18 cellular contexts compared by ENCODE assay signal in the genomic region with DNA sequence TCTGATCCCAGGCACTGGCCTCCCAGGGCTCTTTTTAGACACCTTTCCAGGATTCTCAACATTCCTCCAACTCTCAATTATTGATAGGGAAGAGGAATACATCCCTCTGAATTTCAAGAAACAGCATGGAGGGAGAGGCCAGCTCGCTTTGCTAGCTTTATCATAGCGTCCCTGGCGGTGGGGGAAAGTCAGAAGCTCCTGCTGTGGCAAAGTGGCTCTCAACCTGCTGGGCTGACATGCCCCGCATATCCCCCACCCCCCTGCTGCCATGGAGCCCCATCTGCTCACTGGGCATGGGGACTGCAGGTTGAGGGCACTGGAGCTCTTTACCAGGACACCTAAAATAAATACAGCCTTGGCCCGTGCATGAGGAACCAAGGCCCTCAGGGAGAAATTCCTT.
"Had no signal": no experiment of that assay in that cellular context is flagged by ENCODE, and none has a peak within 500 bp of the region (broad histone marks: within the 10 kb centered on the region; RNA-seq: fewer than 3 reads in every experiment).

No MANE protein-coding gene starts in this region.

- H3K4me1 Mint-ChIP-seq: activated naive CD4-positive, alpha-beta T cell treated with anti-CD3 and anti-CD28 coated beads, Interleukin-2, amount 10 ng/mL, durations not matched to agents 7 days and 5 days had no signal

- H3K36me3 Mint-ChIP-seq: activated naive CD4-positive, alpha-beta T cell treated with anti-CD3 and anti-CD28 coated beads, Interleukin-2, amount 10 ng/mL, durations not matched to agents 7 days and 5 days had no signal

- H3K36me3 ChIP-seq: cardiac muscle cell, heart right ventricle, ovary, sigmoid colon had no signal

- DNase-seq: activated CD4-positive, alpha-beta T cell treated with anti-CD3 and anti-CD28 coated beads, Interleukin-2, amount 50 U/mL, for 48 hours; activated naive CD4-positive, alpha-beta T cell treated with anti-CD3 and anti-CD28 coated beads, Interleukin-2, amount 10 ng/mL, durations not matched to agents 7 days and 5 days; heart right ventricle; left colon; midbrain; ovary; sigmoid colon; spleen; stomach; T1000 had no signal

- H3K9me3 ChIP-seq: gastroesophageal sphincter, heart right ventricle, ovary, sigmoid colon, spleen, stomach had no signal

- H3K9me3 Mint-ChIP-seq: activated naive CD4-positive, alpha-beta T cell treated with anti-CD3 and anti-CD28 coated beads, Interleukin-2, amount 10 ng/mL, durations not matched to agents 7 days and 5 days; neural crest cell had no signal

- ATAC-seq: gastroesophageal sphincter, heart right ventricle, left colon had no signal

- H3K4me3 Mint-ChIP-seq: activated naive CD4-positive, alpha-beta T cell treated with anti-CD3 and anti-CD28 coated beads, Interleukin-2, amount 10 ng/mL, durations not matched to agents 7 days and 5 days; neural crest cell had no signal

- H3K4me3 ChIP-seq: cardiac muscle cell, dorsolateral prefrontal cortex, gastroesophageal sphincter, heart right ventricle, lung, ovary, sigmoid colon, spleen, stomach had no signal

- H3K27me3 Mint-ChIP-seq: activated naive CD4-positive, alpha-beta T cell treated with anti-CD3 and anti-CD28 coated beads, Interleukin-2, amount 10 ng/mL, durations not matched to agents 7 days and 5 days had no signal

- FAIRE-seq: astrocyte, endometrium, islet of Langerhans had no signal

- H3K4me1 ChIP-seq: heart right ventricle, sigmoid colon, spleen, stomach had no signal

- H3K27ac ChIP-seq: cardiac muscle cell, gastroesophageal sphincter, heart right ventricle, ovary, sigmoid colon, spleen, stomach had no signal

- H3K27me3 ChIP-seq: cardiac muscle cell, dorsolateral prefrontal cortex, gastroesophageal sphincter, heart right ventricle, ovary, sigmoid colon, spleen, stomach had no signal

- H3K27ac Mint-ChIP-seq: activated naive CD4-positive, alpha-beta T cell treated with anti-CD3 and anti-CD28 coated beads, Interleukin-2, amount 10 ng/mL, durations not matched to agents 7 days and 5 days had no signal
